In the genomic region with DNA sequence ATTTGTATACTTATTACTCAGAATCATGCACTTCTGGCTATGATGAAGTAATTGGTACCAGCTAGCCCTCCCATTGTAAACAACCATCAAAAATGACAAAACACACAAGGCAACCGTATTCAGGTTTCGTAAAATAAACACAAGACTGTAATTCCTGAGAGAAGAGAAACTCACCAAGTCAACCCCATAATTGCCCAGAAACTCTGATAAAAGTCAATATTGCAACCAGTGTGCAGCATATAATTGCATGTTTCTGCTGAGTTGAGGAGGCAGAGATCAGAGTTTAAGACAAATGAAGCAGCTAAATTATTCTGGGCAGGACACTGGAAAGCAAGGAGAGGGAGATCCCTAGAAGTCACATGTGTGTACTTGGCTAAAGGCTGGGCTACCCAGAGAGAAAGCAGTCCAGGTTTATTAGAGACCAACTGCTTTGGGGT, we compare ENCODE assay signal across 21 cellular contexts.
DNase-seq lines count a peak whose midpoint lies in the region; ATAC-seq and TF ChIP-seq lines count a peak whose summit lies in the region.
"Had no signal": no experiment of that assay in that cellular context is flagged by ENCODE, and none has a peak within 500 bp of the region (broad histone marks: within the 10 kb centered on the region; RNA-seq: fewer than 3 reads in every experiment).

No MANE protein-coding gene starts in this region.

- no peak overlapping the region for H3K27ac ChIP-seq in suprapubic skin
- H3K27ac ChIP-seq: GM23248, thoracic aorta had no signal

- no peak for TF ChIP-seq POLR2A in suprapubic skin (IDR thresholded peaks at IDR 0.05)

- peaks cover 12% of the 10 kb centered on the region for H3K36me3 Mint-ChIP-seq in mesothelial cell of epicardium

- H3K4me1 Mint-ChIP-seq in mesothelial cell of epicardium = peaks cover 5% of the 10 kb centered on the region
- H3K4me1 Mint-ChIP-seq: B cell had no signal

- no peaks in the 10 kb centered on the region for H3K36me3 ChIP-seq in endocrine pancreas (ENCODE audit: control insufficient read depth, insufficient read depth, low read length)
- peaks cover 6% of the 10 kb centered on the region for H3K36me3 ChIP-seq in suprapubic skin
- H3K36me3 ChIP-seq: thoracic aorta had no signal

- H3K9me3 ChIP-seq in endocrine pancreas (ENCODE audit: control insufficient read depth, low read length) (no peaks in the 10 kb centered on the region), suprapubic skin (no peaks in the 10 kb centered on the region)
- H3K9me3 ChIP-seq: thoracic aorta had no signal

- peak; percentile 12 for DNase-seq in HT-29 (ENCODE audit: low spot score)
- peak; percentile 84 for DNase-seq in NCI-H2227 (lab: John Stamatoyannopoulos, UW; ENCODE audit: unreplicated experiment)
- DNase-seq in mesothelial cell of epicardium (ENCODE audit: low spot score in 2 of 2, unreplicated experiment in 2 of 2) = no peak
- DNase-seq in suprapubic skin (ENCODE audit: low spot score in 2 of 2) = no peak
- DNase-seq in stimulated activated CD4-positive, alpha-beta T cell treated with anti-CD3 and anti-CD28 coated beads, Interleukin-4, amount 100 ng/mL, for 1 hour = no peak
- DNase-seq in activated CD4-positive, CD25-positive, alpha-beta regulatory T cell treated with anti-CD3 and anti-CD28 coated beads, Interleukin-2, amount 50 U/mL, for 72 hours = no peak
- DNase-seq: activated gamma-delta T cell; GM23248; head of caudate nucleus; islet precursor cell; Kasumi-1; NCI-H2029 treated with DMSO at 0.1 percent for 48 hours; stimulated activated CD4-positive, alpha-beta T cell treated with anti-CD3 and anti-CD28 coated beads, Interleukin-2, amount 100 ng/mL, for 48 hours; stimulated activated CD8-positive, alpha-beta memory T cell treated with anti-CD3 and anti-CD28 coated beads, Interleukin-4, amount 100 ng/mL, for 48 hours had no signal

- TF ChIP-seq EP300 in suprapubic skin (IDR thresholded peaks at IDR 0.05) = no peak

- peak overlapping the region; percentile 47 for H3K9ac ChIP-seq in endocrine pancreas (ENCODE audit: control insufficient read depth, insufficient read depth, low read length)
- H3K9ac ChIP-seq: GM23248 had no signal

- peak overlapping the region; percentile 41 for H3K27ac Mint-ChIP-seq in mesothelial cell of epicardium
- H3K27ac Mint-ChIP-seq: B cell; dendritic cell treated with granulocyte-macrophage colony-stimulating factor and Interleukin-4, amounts not matched to agents 40 ng/mL and 50 ng/mL, for 4 days; T-helper 1 cell treated with Interleukin-12 subunit alpha and Interleukin-12 subunit beta and Interleukin-4 antibody, amounts not matched to agents 30 μg/mL and 1 μg/mL, for 36 hours had no signal

- H3K4me1 ChIP-seq in endocrine pancreas (ENCODE audit: control insufficient read depth, insufficient read depth, low read length) = peaks cover 17% of the 10 kb centered on the region
- H3K4me1 ChIP-seq in suprapubic skin = peaks cover 5% of the 10 kb centered on the region

- no peak overlapping the region for H3K4me3 Mint-ChIP-seq in mesothelial cell of epicardium
- H3K4me3 Mint-ChIP-seq: B cell; dendritic cell treated with granulocyte-macrophage colony-stimulating factor and Interleukin-4, amounts not matched to agents 40 ng/mL and 50 ng/mL, for 4 days; T-helper 1 cell treated with Interleukin-12 subunit alpha and Interleukin-12 subunit beta and Interleukin-4 antibody, amounts not matched to agents 30 μg/mL and 1 μg/mL, for 36 hours had no signal

- H3K27me3 Mint-ChIP-seq in mesothelial cell of epicardium (ENCODE audit: low read depth) = no peaks in the 10 kb centered on the region
- H3K27me3 Mint-ChIP-seq: B cell; dendritic cell treated with granulocyte-macrophage colony-stimulating factor and Interleukin-4, amounts not matched to agents 40 ng/mL and 50 ng/mL, for 4 days had no signal

- no peaks in the 10 kb centered on the region for H3K27me3 ChIP-seq in endocrine pancreas (ENCODE audit: control insufficient read depth, insufficient read depth, low read length)
- no peaks in the 10 kb centered on the region for H3K27me3 ChIP-seq in suprapubic skin

- H3K9me3 Mint-ChIP-seq in mesothelial cell of epicardium = no peaks in the 10 kb centered on the region
- H3K9me3 Mint-ChIP-seq: dendritic cell treated with granulocyte-macrophage colony-stimulating factor and Interleukin-4, amounts not matched to agents 40 ng/mL and 50 ng/mL, for 4 days had no signal

- WGBS in suprapubic skin = 72% methylated on average over 2 of the region's 2 CpGs

- H3K4me3 ChIP-seq in endocrine pancreas (ENCODE audit: control insufficient read depth, insufficient read depth, low read length) (peak overlapping the region; percentile 25), suprapubic skin (no peak overlapping the region)
- H3K4me3 ChIP-seq: GM23248, thoracic aorta had no signal

- TF ChIP-seq CTCF in mesothelial cell of epicardium (IDR thresholded peaks at IDR 0.05; ENCODE audit: unreplicated experiment) (no peak), suprapubic skin (IDR thresholded peaks at IDR 0.05) (no peak)

- ATAC-seq in GM21825 (IDR thresholded peaks at IDR 0.05; ENCODE audit: unreplicated experiment) = no peak
- ATAC-seq: esophagus mucosa had no signal

Comparison
In these comparisons a context has a peak if more than half of its experiments do, and no peak if none do; other contexts are left out.
1. DNase-seq: peak in HT-29 (single experiment) and NCI-H2227 (single experiment); none in mesothelial cell of epicardium (0 of 2), suprapubic skin (0 of 2), stimulated activated CD4-positive, alpha-beta T cell treated with anti-CD3 and anti-CD28 coated beads, Interleukin-4, amount 100 ng/mL, for 1 hour (single experiment) and activated CD4-positive, CD25-positive, alpha-beta regulatory T cell treated with anti-CD3 and anti-CD28 coated beads, Interleukin-2, amount 50 U/mL, for 72 hours (single experiment).